12 cellular contexts compared by ENCODE assay signal in the genomic region with DNA sequence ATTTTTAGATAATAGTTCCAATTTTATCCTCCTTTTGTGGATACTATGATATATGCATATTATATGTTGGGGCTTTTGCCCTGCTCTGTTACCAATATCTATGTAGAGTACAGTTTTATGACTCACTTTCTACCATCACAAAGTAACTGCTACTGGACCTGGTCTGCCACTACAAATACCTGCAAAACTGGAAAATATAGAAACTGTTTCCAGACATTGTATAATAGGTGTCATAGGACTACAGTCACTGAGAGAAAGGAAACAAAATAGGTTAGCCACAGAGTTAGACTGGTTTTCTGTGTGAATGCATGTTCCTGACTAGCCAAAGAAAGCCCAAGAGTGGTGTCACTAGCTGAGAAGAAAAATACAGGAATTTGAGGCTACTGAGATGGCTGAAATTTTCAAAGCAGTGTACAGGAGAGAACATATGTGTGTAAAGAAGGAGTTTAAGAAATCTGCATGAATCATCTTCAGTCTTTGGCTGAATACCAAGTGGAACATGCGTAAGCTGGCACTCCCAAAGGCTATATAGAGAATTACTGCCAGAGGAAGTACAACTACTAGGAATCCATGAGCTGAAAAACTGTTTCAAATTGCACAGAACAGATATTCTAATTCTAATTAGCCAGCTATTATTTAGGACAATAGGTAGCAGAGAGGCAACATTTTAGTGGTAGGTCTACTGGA. TPM values are rescaled to one million over a fixed set of nuclear protein-coding genes. Genes with fewer than 3 reads are reported as not detected.
A peak's percentile ranks its signal among the peaks of the same experiment; 100 is the strongest.
DNase-seq lines count a peak whose midpoint lies in the region; ATAC-seq and TF ChIP-seq lines count a peak whose summit lies in the region.
"Had no signal": no experiment of that assay in that cellular context is flagged by ENCODE, and none has a peak within 500 bp of the region (broad histone marks: within the 10 kb centered on the region; RNA-seq: fewer than 3 reads in every experiment).

No MANE protein-coding gene starts in this region.

- no peak overlapping the region for H3K4me3 ChIP-seq in A673 (ENCODE audit: low read depth, low read length, poor library complexity, severe bottlenecking)
- no peak overlapping the region for H3K4me3 ChIP-seq in adipocyte (ENCODE audit: low read length)
- H3K4me3 ChIP-seq: BLaER1, coronary artery, right atrium auricular region had no signal

- no peak overlapping the region for H3K27ac Mint-ChIP-seq in T-cell
- no peak overlapping the region for H3K27ac Mint-ChIP-seq in activated naive CD4-positive, alpha-beta T cell treated with anti-CD3 and anti-CD28 coated beads, Interleukin-2, amount 10 ng/mL, durations not matched to agents 7 days and 5 days

- POLR2A ChIA-PET in A673 (lab: Charles Lee; ENCODE audit: low non-redundant PET) (no interaction called here), T-cell (lab: Charles Lee) (no interaction called here)

- DNase-seq in A673 (ENCODE audit: low spot score) (peak; percentile 18), HT1080 (ENCODE audit: low read depth) (peak; percentile 84), adipocyte (ENCODE audit: low read depth) (peak; percentile 86), inferior parietal cortex (ENCODE audit: extremely low spot score) (peak; percentile 45), NCI-H526 (lab: John Stamatoyannopoulos, UW) (no peak), T-cell (no peak), NCI-H1694 (lab: John Stamatoyannopoulos, UW) (no peak)
- no peak for DNase-seq in activated naive CD4-positive, alpha-beta T cell treated with anti-CD3 and anti-CD28 coated beads, Interleukin-2, amount 10 ng/mL, durations not matched to agents 7 days and 5 days
- DNase-seq: NCI-H2081 had no signal

- no peaks in the 10 kb centered on the region for H3K4me1 Mint-ChIP-seq in T-cell
- H3K4me1 Mint-ChIP-seq in activated naive CD4-positive, alpha-beta T cell treated with anti-CD3 and anti-CD28 coated beads, Interleukin-2, amount 10 ng/mL, durations not matched to agents 7 days and 5 days, result no peaks in the 10 kb centered on the region

- H3K4me3 Mint-ChIP-seq in T-cell, result no peak overlapping the region
- H3K4me3 Mint-ChIP-seq in activated naive CD4-positive, alpha-beta T cell treated with anti-CD3 and anti-CD28 coated beads, Interleukin-2, amount 10 ng/mL, durations not matched to agents 7 days and 5 days, result no peak overlapping the region

- BruUV-seq in A673 (replicated peaks; lab: Mats Ljungman, UMichigan), result no TSS peak

- no peaks in the 10 kb centered on the region for H3K9me3 Mint-ChIP-seq in T-cell
- H3K9me3 Mint-ChIP-seq in activated naive CD4-positive, alpha-beta T cell treated with anti-CD3 and anti-CD28 coated beads, Interleukin-2, amount 10 ng/mL, durations not matched to agents 7 days and 5 days, result no peaks in the 10 kb centered on the region

- H3K36me3 Mint-ChIP-seq in T-cell, result no peaks in the 10 kb centered on the region
- no peaks in the 10 kb centered on the region for H3K36me3 Mint-ChIP-seq in activated naive CD4-positive, alpha-beta T cell treated with anti-CD3 and anti-CD28 coated beads, Interleukin-2, amount 10 ng/mL, durations not matched to agents 7 days and 5 days

- ATAC-seq in T-cell (replicated peaks in 1 of 4), result no peak

- no peaks in the 10 kb centered on the region for H3K36me3 ChIP-seq in A673 (ENCODE audit: insufficient read depth, low read length, poor library complexity, severe bottlenecking)
- H3K36me3 ChIP-seq in adipocyte (ENCODE audit: control insufficient read depth, insufficient read depth, low read length, severe bottlenecking), result no peaks in the 10 kb centered on the region
- H3K36me3 ChIP-seq: BLaER1, right atrium auricular region had no signal

- no peak overlapping the region for H3K9ac ChIP-seq in adipocyte (ENCODE audit: low read length)
- H3K9ac ChIP-seq: BLaER1 had no signal

- TF ChIP-seq CTCF in A673 (conservative IDR thresholded peaks at IDR 0.05; ENCODE audit: low read depth, low read length), result no peak

- H3K4me1 ChIP-seq in A673 (ENCODE audit: insufficient read depth, low read length, poor library complexity, severe bottlenecking) (no peaks in the 10 kb centered on the region), adipocyte (ENCODE audit: control insufficient read depth, insufficient read depth, low read length) (peaks cover 14% of the 10 kb centered on the region)
- H3K4me1 ChIP-seq: BLaER1, right atrium auricular region had no signal

- H3K27me3 ChIP-seq in A673 (replicated peaks; ENCODE audit: insufficient read depth, low read depth, low read length, poor library complexity), result no peaks in the 10 kb centered on the region
- no peaks in the 10 kb centered on the region for H3K27me3 ChIP-seq in adipocyte (replicated peaks; ENCODE audit: control insufficient read depth, insufficient read depth, low read length)
- H3K27me3 ChIP-seq: BLaER1, right atrium auricular region had no signal

- H3K9me3 ChIP-seq in A673 (ENCODE audit: low read depth, low read length, poor library complexity, severe bottlenecking), result no peaks in the 10 kb centered on the region
- no peaks in the 10 kb centered on the region for H3K9me3 ChIP-seq in adipocyte (ENCODE audit: control insufficient read depth, low read length)
- H3K9me3 ChIP-seq: BLaER1 had no signal

- CTCF ChIA-PET in A673 (lab: Charles Lee), result no interaction called here
- CTCF ChIA-PET in T-cell (lab: Charles Lee), result no interaction called here
- CTCF ChIA-PET in activated naive CD4-positive, alpha-beta T cell treated with anti-CD3 and anti-CD28 coated beads, Interleukin-2, amount 10 ng/mL, durations not matched to agents 7 days and 5 days (lab: Charles Lee), result no interaction called here

- H3K27me3 Mint-ChIP-seq in T-cell, result no peaks in the 10 kb centered on the region
- H3K27me3 Mint-ChIP-seq in activated naive CD4-positive, alpha-beta T cell treated with anti-CD3 and anti-CD28 coated beads, Interleukin-2, amount 10 ng/mL, durations not matched to agents 7 days and 5 days, result no peaks in the 10 kb centered on the region

- no peak overlapping the region for H3K27ac ChIP-seq in A673 (ENCODE audit: low read depth, low read length, poor library complexity, severe bottlenecking)
- H3K27ac ChIP-seq: BLaER1, coronary artery, right atrium auricular region had no signal

- intact Hi-C loops in A673 (cut with micrococcal nuclease; ENCODE audit: unreplicated experiment), result no loop called here

RNA-seq across cellular contexts. Expression of gene FAM174A, which starts 29.0 kb away (rescaled TPM):
- total RNA-seq in A673 (2021), result 3.1 and 4.1 TPM in 2 replicates
- 15.5 and 16.3 TPM in 2 replicates for total RNA-seq in HT1080 (2014; rRNA removed; shearing (Covaris generic))
- 13.0 and 15.2 TPM in 2 replicates for polyA plus RNA-seq in HT1080 (2015; cell fraction: cytosol; rRNA removed)
- 7.5 and 8.9 TPM in 2 replicates for polyA plus RNA-seq in HT1080 (2015; cell fraction: nucleus; rRNA removed)
- total RNA-seq in T-cell, result 1 to 10 TPM; 6.0 to 9.5 (median 7.0) TPM

Comparison
In these comparisons a context has a peak if more than half of its experiments do, and no peak if none do; other contexts are left out.
1. DNase-seq: peak in A673 (single experiment), HT1080 (single experiment), adipocyte (single experiment) and inferior parietal cortex (single experiment); none in NCI-H526 (0 of 2), T-cell (0 of 34), activated naive CD4-positive, alpha-beta T cell treated with anti-CD3 and anti-CD28 coated beads, Interleukin-2, amount 10 ng/mL, durations not matched to agents 7 days and 5 days (single experiment) and NCI-H1694 (single experiment).